ENCODE assay signal across 1 cellular context in the genomic region with DNA sequence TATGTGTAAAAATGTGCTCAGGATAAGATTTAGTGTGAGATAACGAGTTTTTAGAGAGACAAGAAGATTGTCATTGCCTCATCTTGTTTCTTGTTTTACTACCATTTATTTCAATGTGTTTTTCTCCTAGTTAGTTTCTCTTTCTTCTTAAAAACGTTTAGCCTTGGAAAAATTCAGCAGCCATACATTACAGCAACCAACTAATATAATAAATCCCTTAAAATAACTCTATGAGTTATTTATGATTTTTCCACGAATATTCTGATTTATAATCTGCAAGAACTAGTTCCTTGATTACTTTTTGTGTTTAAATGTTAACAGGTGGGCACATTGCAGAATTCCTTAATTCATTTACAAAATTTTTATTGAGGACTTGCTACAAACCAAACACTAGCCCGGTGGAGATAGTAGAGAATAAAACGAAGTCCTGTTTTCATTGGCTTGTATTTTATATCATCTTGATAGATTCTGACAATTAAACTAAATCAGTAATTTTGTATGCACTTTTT.
TF ChIP-seq lines count a peak whose summit lies in the region.

No MANE protein-coding gene starts in this region.

TF ChIP-seq in A549, 52 proteins besides CTCF, POLR2A, EP300 and RAD21 (continued from another document):
- TF ChIP-seq, protein P1, sequence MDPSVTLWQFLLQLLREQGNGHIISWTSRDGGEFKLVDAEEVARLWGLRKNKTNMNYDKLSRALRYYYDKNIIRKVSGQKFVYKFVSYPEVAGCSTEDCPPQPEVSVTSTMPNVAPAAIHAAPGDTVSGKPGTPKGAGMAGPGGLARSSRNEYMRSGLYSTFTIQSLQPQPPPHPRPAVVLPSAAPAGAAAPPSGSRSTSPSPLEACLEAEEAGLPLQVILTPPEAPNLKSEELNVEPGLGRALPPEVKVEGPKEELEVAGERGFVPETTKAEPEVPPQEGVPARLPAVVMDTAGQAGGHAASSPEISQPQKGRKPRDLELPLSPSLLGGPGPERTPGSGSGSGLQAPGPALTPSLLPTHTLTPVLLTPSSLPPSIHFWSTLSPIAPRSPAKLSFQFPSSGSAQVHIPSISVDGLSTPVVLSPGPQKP (IDR thresholded peaks at IDR 0.05; ENCODE audit: low read depth, low read length): no peak
- TF ChIP-seq EHF (CRISPR knock-in tag; IDR thresholded peaks at IDR 0.05): no peak
- TF ChIP-seq, protein P2, sequence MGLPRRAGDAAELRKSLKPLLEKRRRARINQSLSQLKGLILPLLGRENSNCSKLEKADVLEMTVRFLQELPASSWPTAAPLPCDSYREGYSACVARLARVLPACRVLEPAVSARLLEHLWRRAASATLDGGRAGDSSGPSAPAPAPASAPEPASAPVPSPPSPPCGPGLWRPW (IDR thresholded peaks at IDR 0.05): no peak
